In genomic region chr10:103986360-103986759, GRCh38 we compare ENCODE assay signal across 18 cellular contexts. TPM values are rescaled to one million over a fixed set of nuclear protein-coding genes. Genes with fewer than 3 reads are reported as not detected.
DNase-seq lines count a peak whose midpoint lies in the region; ATAC-seq, FAIRE-seq and TF ChIP-seq lines count a peak whose summit lies in the region.
"Had no signal": no experiment of that assay in that cellular context is flagged by ENCODE, and none has a peak within 500 bp of the region (broad histone marks: within the 10 kb centered on the region; RNA-seq: fewer than 3 reads in every experiment).

No MANE protein-coding gene starts in this region.

- H3K27me3 Mint-ChIP-seq in activated naive CD4-positive, alpha-beta T cell treated with anti-CD3 and anti-CD28 coated beads for 36 hours (ENCODE audit: low read depth), result no peaks in the 10 kb centered on the region
- no peaks in the 10 kb centered on the region for H3K27me3 Mint-ChIP-seq in activated naive CD8-positive, alpha-beta T cell treated with anti-CD3 and anti-CD28 coated beads, Interleukin-2, amount 50 U/mL, for 24 hours
- H3K27me3 Mint-ChIP-seq: T-cell had no signal

- no peaks in the 10 kb centered on the region for H3K9me3 Mint-ChIP-seq in activated naive CD4-positive, alpha-beta T cell treated with anti-CD3 and anti-CD28 coated beads for 36 hours
- H3K9me3 Mint-ChIP-seq in activated naive CD8-positive, alpha-beta T cell treated with anti-CD3 and anti-CD28 coated beads, Interleukin-2, amount 50 U/mL, for 24 hours, result no peaks in the 10 kb centered on the region
- no peaks in the 10 kb centered on the region for H3K9me3 Mint-ChIP-seq in stimulated activated effector memory CD8-positive, alpha-beta T cell treated with anti-CD3 and anti-CD28 coated beads, Interleukin-12 subunit alpha, Interleukin-12 subunit beta, amount 100 ng/mL, for 72 hours
- H3K9me3 Mint-ChIP-seq: T-cell had no signal

- H3K4me1 ChIP-seq in right atrium auricular region, result peaks cover 0 to 15% of the 10 kb centered on the region in 2 donors

- no peaks in the 10 kb centered on the region for H3K9me3 ChIP-seq in right atrium auricular region
- H3K9me3 ChIP-seq: gastroesophageal sphincter had no signal

- no peaks in the 10 kb centered on the region for H3K27me3 ChIP-seq in right atrium auricular region
- H3K27me3 ChIP-seq: gastroesophageal sphincter had no signal

- H3K4me3 ChIP-seq in right atrium auricular region, result no peak overlapping the region
- H3K4me3 ChIP-seq: gastroesophageal sphincter had no signal

- DNase-seq in activated naive CD4-positive, alpha-beta T cell treated with anti-CD3 and anti-CD28 coated beads for 36 hours, result peak; percentile 51
- no peak for DNase-seq in activated naive CD4-positive, alpha-beta T cell treated with anti-CD3 and anti-CD28 coated beads, Interleukin-2, amount 50 U/mL, for 16 hours
- DNase-seq in GM19239 (ENCODE audit: insufficient read length, low spot score), result no peak
- DNase-seq in activated naive CD8-positive, alpha-beta T cell treated with anti-CD3 and anti-CD28 coated beads, Interleukin-2, amount 50 U/mL, for 24 hours, result peak; percentile 17
- peak in 1 of 2 donors; percentile 60 for DNase-seq in stimulated activated effector memory CD8-positive, alpha-beta T cell treated with anti-CD3 and anti-CD28 coated beads, Interleukin-12 subunit alpha, Interleukin-12 subunit beta, amount 100 ng/mL, for 72 hours (ENCODE audit: low spot score in 2 of 2)
- DNase-seq in dedifferentiated amniotic fluid mesenchymal stem cell (ENCODE audit: extremely low spot score), result no peak
- no peak for DNase-seq in cerebellar nuclear complex (lab: John Stamatoyannopoulos, UW)
- no peak for DNase-seq in right atrium auricular region (ENCODE audit: low spot score)
- DNase-seq: activated effector memory CD4-positive, alpha-beta T cell treated with anti-CD3 and anti-CD28 coated beads, Interleukin-2, amount 50 U/mL, for 16 hours; islet precursor cell; MM.1S; NCI-H2029; NCI-H774 had no signal

- H3K4me1 Mint-ChIP-seq in activated naive CD4-positive, alpha-beta T cell treated with anti-CD3 and anti-CD28 coated beads for 36 hours (ENCODE audit: low read depth), result peaks cover 46% of the 10 kb centered on the region
- H3K4me1 Mint-ChIP-seq in activated naive CD8-positive, alpha-beta T cell treated with anti-CD3 and anti-CD28 coated beads, Interleukin-2, amount 50 U/mL, for 24 hours, result peaks cover 69% of the 10 kb centered on the region
- peaks cover 60% of the 10 kb centered on the region for H3K4me1 Mint-ChIP-seq in stimulated activated effector memory CD8-positive, alpha-beta T cell treated with anti-CD3 and anti-CD28 coated beads, Interleukin-12 subunit alpha, Interleukin-12 subunit beta, amount 100 ng/mL, for 72 hours

- H3K4me3 Mint-ChIP-seq in activated naive CD4-positive, alpha-beta T cell treated with anti-CD3 and anti-CD28 coated beads for 36 hours, result no peak overlapping the region
- no peak overlapping the region for H3K4me3 Mint-ChIP-seq in activated naive CD8-positive, alpha-beta T cell treated with anti-CD3 and anti-CD28 coated beads, Interleukin-2, amount 50 U/mL, for 24 hours
- peak overlapping the region; percentile 30 for H3K4me3 Mint-ChIP-seq in stimulated activated effector memory CD8-positive, alpha-beta T cell treated with anti-CD3 and anti-CD28 coated beads, Interleukin-12 subunit alpha, Interleukin-12 subunit beta, amount 100 ng/mL, for 72 hours
- H3K4me3 Mint-ChIP-seq: T-cell had no signal

- peak; percentile 23 for FAIRE-seq in GM19239 (lab: Jason Lieb, UNC)
- FAIRE-seq: H54, urothelium cell line had no signal

- ATAC-seq in activated naive CD8-positive, alpha-beta T cell treated with anti-CD3 and anti-CD28 coated beads, Interleukin-2, amount 50 U/mL, for 24 hours, result peak; percentile 69
- ATAC-seq in stimulated activated effector memory CD8-positive, alpha-beta T cell treated with anti-CD3 and anti-CD28 coated beads, Interleukin-12 subunit alpha, Interleukin-12 subunit beta, amount 100 ng/mL, for 72 hours, result peak; percentile 84
- ATAC-seq: gastroesophageal sphincter, T-cell had no signal

- no peak overlapping the region for H3K27ac Mint-ChIP-seq in activated naive CD4-positive, alpha-beta T cell treated with anti-CD3 and anti-CD28 coated beads for 36 hours
- H3K27ac Mint-ChIP-seq in activated naive CD8-positive, alpha-beta T cell treated with anti-CD3 and anti-CD28 coated beads, Interleukin-2, amount 50 U/mL, for 24 hours, result no peak overlapping the region
- peak overlapping the region; percentile 68 for H3K27ac Mint-ChIP-seq in stimulated activated effector memory CD8-positive, alpha-beta T cell treated with anti-CD3 and anti-CD28 coated beads, Interleukin-12 subunit alpha, Interleukin-12 subunit beta, amount 100 ng/mL, for 72 hours

- no peak for TF ChIP-seq CTCF in right atrium auricular region (IDR thresholded peaks at IDR 0.05)

- H3K27ac ChIP-seq in right atrium auricular region, result no peak overlapping the region
- H3K27ac ChIP-seq: gastroesophageal sphincter, RWPE1 had no signal

- no peaks in the 10 kb centered on the region for H3K36me3 ChIP-seq in right atrium auricular region
- H3K36me3 ChIP-seq: gastroesophageal sphincter had no signal

- CTCF ChIA-PET in activated naive CD4-positive, alpha-beta T cell treated with anti-CD3 and anti-CD28 coated beads for 36 hours (lab: Charles Lee), result interaction anchor here (0.6 kb wide), 1 partner anchor 320 kb away, joined by 3 read pairs; no protein-coding TSS in a partner anchor

- intact Hi-C loops in activated naive CD4-positive, alpha-beta T cell treated with anti-CD3 and anti-CD28 coated beads for 36 hours (cut with micrococcal nuclease), result no loop called here

- H3K36me3 Mint-ChIP-seq in activated naive CD4-positive, alpha-beta T cell treated with anti-CD3 and anti-CD28 coated beads for 36 hours (ENCODE audit: low read depth), result no peaks in the 10 kb centered on the region
- peaks cover 3% of the 10 kb centered on the region for H3K36me3 Mint-ChIP-seq in activated naive CD8-positive, alpha-beta T cell treated with anti-CD3 and anti-CD28 coated beads, Interleukin-2, amount 50 U/mL, for 24 hours (ENCODE audit: low read depth)
- peaks cover 20% of the 10 kb centered on the region for H3K36me3 Mint-ChIP-seq in stimulated activated effector memory CD8-positive, alpha-beta T cell treated with anti-CD3 and anti-CD28 coated beads, Interleukin-12 subunit alpha, Interleukin-12 subunit beta, amount 100 ng/mL, for 72 hours

RNA-seq across cellular contexts. Expression of gene SLK, which starts 19.4 kb away (rescaled TPM):
- 10 to 100 TPM; 16.0 to 16.1 TPM for total RNA-seq in activated naive CD4-positive, alpha-beta T cell treated with anti-CD3 and anti-CD28 coated beads for 36 hours
- total RNA-seq in right atrium auricular region, result 10 to 100 TPM; 42.4 to 57.3 TPM

Comparison
In these comparisons a context has a peak if more than half of its experiments do, and no peak if none do; other contexts are left out.
1. DNase-seq: peak in activated naive CD4-positive, alpha-beta T cell treated with anti-CD3 and anti-CD28 coated beads for 36 hours (single experiment) and activated naive CD8-positive, alpha-beta T cell treated with anti-CD3 and anti-CD28 coated beads, Interleukin-2, amount 50 U/mL, for 24 hours (single experiment); none in activated naive CD4-positive, alpha-beta T cell treated with anti-CD3 and anti-CD28 coated beads, Interleukin-2, amount 50 U/mL, for 16 hours (single experiment), GM19239 (single experiment), dedifferentiated amniotic fluid mesenchymal stem cell (single experiment), cerebellar nuclear complex (0 of 2) and right atrium auricular region (single experiment).